8 cellular contexts compared by ENCODE assay signal in the genomic region with DNA sequence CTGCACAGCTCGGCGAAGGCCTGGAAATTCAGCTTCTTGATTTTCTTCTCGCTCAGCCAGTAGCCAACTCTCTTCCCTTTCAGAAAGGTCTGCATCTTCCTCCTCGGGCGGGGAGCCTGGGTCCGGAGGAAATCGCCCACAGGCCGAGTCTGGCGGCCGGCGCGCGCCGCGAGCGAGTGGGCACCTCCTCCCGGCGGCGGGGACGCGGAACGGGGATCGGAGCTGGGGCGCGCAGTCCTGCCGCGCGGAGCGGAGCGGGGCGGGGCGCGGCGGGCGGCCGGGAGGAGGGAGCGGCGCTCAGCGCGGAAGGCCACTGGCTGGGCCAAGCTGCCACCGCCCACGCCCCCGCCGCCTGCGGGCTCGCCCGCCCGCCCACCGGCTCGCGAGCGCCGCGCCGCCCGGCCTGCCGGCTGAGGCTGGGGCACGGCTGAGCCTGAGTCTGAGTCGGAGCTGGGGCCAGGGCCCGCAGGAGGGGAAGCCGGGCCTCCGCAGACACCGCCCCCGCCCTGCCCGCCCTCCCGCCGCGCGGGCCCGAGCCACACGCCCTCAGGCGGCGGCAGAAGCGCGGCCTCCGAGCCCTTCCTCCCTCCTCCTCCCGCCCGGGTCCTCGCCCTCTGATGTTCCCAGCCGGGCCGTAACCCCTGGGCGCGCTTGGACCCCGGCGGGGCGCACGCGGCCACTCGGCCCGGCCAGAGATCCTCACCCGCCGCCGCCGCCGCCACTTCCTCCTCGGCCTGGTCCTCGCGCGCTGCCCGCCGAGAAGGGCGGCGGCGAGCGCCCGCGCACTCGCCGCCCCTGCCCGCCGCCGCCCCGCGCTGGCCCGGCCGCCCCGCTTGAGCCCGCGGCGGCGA. TPM values are rescaled to one million over a fixed set of nuclear protein-coding genes. Genes with fewer than 3 reads are reported as not detected.
DNase-seq lines count a peak whose midpoint lies in the region; ATAC-seq, FAIRE-seq and TF ChIP-seq lines count a peak whose summit lies in the region.

No MANE protein-coding gene starts in this region.

- H3K4me3 ChIP-seq in MM.1S (ENCODE audit: low read length) (peak overlapping the region; percentile 72), SK-N-MC (peak overlapping the region; percentile 86), pancreas (peak overlapping the region; percentile 83 to 92 (median 88)), thyroid gland (replicated peaks in 1 of 3) (peak overlapping the region; percentile 54 to 86 (median 78))

- H3K9me3 ChIP-seq in MM.1S (replicated peaks; ENCODE audit: insufficient read depth, low read length) (no peaks in the 10 kb centered on the region), SK-N-MC (ENCODE audit: low read depth, low read length) (no peaks in the 10 kb centered on the region), pancreas (no peaks in the 10 kb centered on the region), thyroid gland (no peaks in the 10 kb centered on the region)

- no peaks in the 10 kb centered on the region for H3F3A ChIP-seq in MM.1S (ENCODE audit: insufficient read depth, low read length)

- no peaks in the 10 kb centered on the region for H3K9me2 ChIP-seq in MM.1S (replicated peaks; ENCODE audit: insufficient read depth, low read length)

- peak overlapping the region; percentile 68 for H3K4me2 ChIP-seq in MM.1S (ENCODE audit: low read depth, low read length)

- H4K20me1 ChIP-seq in MM.1S (ENCODE audit: insufficient read depth, low read length), result no peaks in the 10 kb centered on the region

- no peaks in the 10 kb centered on the region for H3K27me3 Mint-ChIP-seq in activated naive CD4-positive, alpha-beta T cell treated with anti-CD3 and anti-CD28 coated beads, Interleukin-2, amount 50 U/mL, for 24 hours

- WGBS in pancreas, 2 donors, result 0 to 1% methylated on average over 40 to 121 of the region's 121 CpGs
- 0% methylated on average over 1 to 22 of the region's 121 CpGs for WGBS in thyroid gland, 2 donors

- intact Hi-C loops in head of caudate nucleus (cut with DNase I) (loop anchor here (5.0 kb wide), 1 partner anchor 143 kb away; no protein-coding TSS in a partner anchor), pancreas (cut with DNase I) (loop anchor here in 1 of 3 donors (10.0 kb wide), 1 partner anchor 100 kb away; no protein-coding TSS in a partner anchor), thyroid gland (cut with DNase I) (no loop called here)

- H3K9me3 Mint-ChIP-seq in activated naive CD4-positive, alpha-beta T cell treated with anti-CD3 and anti-CD28 coated beads, Interleukin-2, amount 50 U/mL, for 24 hours, result no peaks in the 10 kb centered on the region

- TF ChIP-seq POLR2A in thyroid gland (IDR thresholded peaks at IDR 0.05), result peak in 1 of 2 donors; percentile 74

- H3K27ac Mint-ChIP-seq in activated naive CD4-positive, alpha-beta T cell treated with anti-CD3 and anti-CD28 coated beads, Interleukin-2, amount 50 U/mL, for 24 hours, result peak overlapping the region; percentile 55

- H3K4me3 Mint-ChIP-seq in activated naive CD4-positive, alpha-beta T cell treated with anti-CD3 and anti-CD28 coated beads, Interleukin-2, amount 50 U/mL, for 24 hours, result peak overlapping the region; percentile 86

- H3K36me3 ChIP-seq in MM.1S (replicated peaks; ENCODE audit: insufficient read depth, low read length) (no peaks in the 10 kb centered on the region), SK-N-MC (ENCODE audit: insufficient read depth, low read length) (no peaks in the 10 kb centered on the region), pancreas (no peaks in the 10 kb centered on the region), thyroid gland (no peaks in the 10 kb centered on the region)

- H2AFZ ChIP-seq in MM.1S (ENCODE audit: low read length), result peak overlapping the region; percentile 80

- H3K9ac ChIP-seq in MM.1S (ENCODE audit: low read length) (peak overlapping the region; percentile 47; the same call in 1 of the 2 replicates), SK-N-MC (ENCODE audit: insufficient read length) (peak overlapping the region; percentile 71)

- no peak overlapping the region for H3K27ac ChIP-seq in MM.1S (ENCODE audit: low read length)
- no peak overlapping the region for H3K27ac ChIP-seq in SK-N-MC
- peak overlapping the region; percentile 81 to 98 (median 93) for H3K27ac ChIP-seq in pancreas
- H3K27ac ChIP-seq in thyroid gland, result peak overlapping the region; percentile 85 to 96 (median 92)

- no peaks in the 10 kb centered on the region for H3K36me3 Mint-ChIP-seq in activated naive CD4-positive, alpha-beta T cell treated with anti-CD3 and anti-CD28 coated beads, Interleukin-2, amount 50 U/mL, for 24 hours

- H3K4me1 ChIP-seq in MM.1S (ENCODE audit: low read length) (0 out of 2 replicates have a peak, but pooled peaks cover 4% of the 10 kb centered on the region), pancreas (peaks cover 6 to 23% (median 7%) of the 10 kb centered on the region in 3 donors), thyroid gland (peaks cover 25 to 32% of the 10 kb centered on the region in 2 donors)

- H3K79me2 ChIP-seq in MM.1S (ENCODE audit: low read length), result peaks cover 21% of the 10 kb centered on the region

- no peaks in the 10 kb centered on the region for H3K27me3 ChIP-seq in MM.1S (replicated peaks; ENCODE audit: insufficient read depth, low read length)
- H3K27me3 ChIP-seq in pancreas, result no peaks in the 10 kb centered on the region
- H3K27me3 ChIP-seq in thyroid gland, result no peaks in the 10 kb centered on the region

- FAIRE-seq in pancreas (lab: Jason Lieb, UNC), result no peak

- ATAC-seq in pancreas, result peak; percentile 81 to 90 (median 88)

- no peak for TF ChIP-seq CTCF in MM.1S (IDR thresholded peaks at IDR 0.05; ENCODE audit: low read length)
- TF ChIP-seq CTCF in pancreas (IDR thresholded peaks at IDR 0.05), result no peak
- peak in 1 of 6 experiments; percentile 14 for TF ChIP-seq CTCF in thyroid gland (IDR thresholded peaks at IDR 0.05)

- DNase-seq in GF-D8 (lab: John Stamatoyannopoulos, UW) (peak; percentile 27), HCEC 1CT (peak; percentile 84), MM.1S (peak; percentile 74), SK-N-MC (ENCODE audit: low read depth, low spot score) (no peak), head of caudate nucleus (peak; percentile 39 to 95 (median 89)), pancreas (peak; percentile 89 to 95 (median 90)), thyroid gland (peak; percentile 88 to 90)

- H3K4me1 Mint-ChIP-seq in activated naive CD4-positive, alpha-beta T cell treated with anti-CD3 and anti-CD28 coated beads, Interleukin-2, amount 50 U/mL, for 24 hours, result peaks cover 28% of the 10 kb centered on the region

RNA-seq across cellular contexts. Expression of a gene that starts 0.4 kb away (rescaled TPM):
- total RNA-seq in pancreas (10 to 100 TPM; 31.0 to 38.3 (median 34.5) TPM), thyroid gland (10 to 100 TPM; 43.9 to 56.1 (median 44.5) TPM)
- polyA plus RNA-seq in pancreas, result 10 to 100 TPM; 23.2 to 30.4 TPM

Comparison
In these comparisons a context has a peak if more than half of its experiments do, and no peak if none do; other contexts are left out.
1. H3K27ac ChIP-seq: peak in pancreas (4 of 4) and thyroid gland (3 of 3); none in MM.1S (single experiment) and SK-N-MC (single experiment).
2. Peak in every context shown above with its lines, with median percentiles within 50 percentile points of each other: H3K4me3 ChIP-seq.